In the genomic region with DNA sequence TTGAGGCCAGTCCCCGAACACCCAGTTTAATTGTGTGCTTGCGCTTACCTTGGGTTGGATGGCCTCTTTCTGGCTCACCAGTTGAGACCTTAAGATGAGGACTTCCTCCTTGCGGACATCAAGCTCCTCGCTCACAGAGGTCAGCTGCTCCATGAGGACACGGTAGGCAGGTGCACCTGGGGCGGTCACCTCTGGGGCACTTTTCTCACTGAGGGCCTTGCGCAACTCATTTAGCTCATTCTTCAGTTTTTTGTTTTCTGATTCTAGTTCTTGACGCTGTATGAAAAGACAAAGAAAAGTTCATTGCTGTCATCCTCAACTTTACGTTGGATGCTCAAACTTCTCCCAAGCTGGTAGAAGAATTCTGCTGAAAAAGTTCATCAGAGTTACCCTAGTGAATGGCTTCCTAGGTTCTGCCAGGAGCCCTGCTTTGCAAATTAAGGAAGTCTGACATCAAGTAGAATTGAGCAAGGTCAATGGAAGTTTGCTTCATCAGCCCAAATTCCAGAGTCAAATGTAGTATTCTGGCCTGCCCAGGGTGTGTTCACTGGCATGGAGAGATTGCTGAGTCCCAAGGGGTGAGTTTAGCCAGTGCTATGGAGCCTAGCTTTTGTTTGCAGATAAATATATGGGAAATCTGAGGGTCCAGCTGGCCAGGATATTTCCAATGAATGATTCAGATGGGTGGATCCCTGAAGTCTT, we compare ENCODE assay signal across 19 cellular contexts. TPM values are rescaled to one million over a fixed set of nuclear protein-coding genes. Genes with fewer than 3 reads are reported as not detected.
DNase-seq lines count a peak whose midpoint lies in the region; ATAC-seq and TF ChIP-seq lines count a peak whose summit lies in the region.
"Had no signal": no experiment of that assay in that cellular context is flagged by ENCODE, and none has a peak within 500 bp of the region (broad histone marks: within the 10 kb centered on the region; RNA-seq: fewer than 3 reads in every experiment).

No MANE protein-coding gene starts in this region.

- H3K9me3 ChIP-seq in right atrium auricular region (no peaks in the 10 kb centered on the region), adipocyte (ENCODE audit: control insufficient read depth, low read length) (no peaks in the 10 kb centered on the region), upper lobe of right lung (no peaks in the 10 kb centered on the region)
- H3K9me3 ChIP-seq: colonic mucosa, heart right ventricle, vagina had no signal

- ATAC-seq in left cardiac atrium, result peak; percentile 54 to 57
- peak; percentile 24 for ATAC-seq in left lobe of liver
- ATAC-seq in upper lobe of right lung, result peak; percentile 68
- ATAC-seq in HG02588 (IDR thresholded peaks at IDR 0.05; ENCODE audit: unreplicated experiment), result no peak
- ATAC-seq: Panc1 had no signal

- H3K4me1 ChIP-seq in right atrium auricular region, result peaks cover 0 to 4% of the 10 kb centered on the region in 2 donors
- H3K4me1 ChIP-seq in adipocyte (ENCODE audit: control insufficient read depth, insufficient read depth, low read length), result peaks cover 21% of the 10 kb centered on the region
- H3K4me1 ChIP-seq in upper lobe of right lung, result no peaks in the 10 kb centered on the region
- H3K4me1 ChIP-seq: colonic mucosa, vagina had no signal

- DNase-seq in left cardiac atrium (no peak), right atrium auricular region (ENCODE audit: low spot score) (no peak), adipocyte (ENCODE audit: low read depth) (peak; percentile 72), left lobe of liver (ENCODE audit: low spot score) (no peak), upper lobe of right lung (no peak), HuH-7 (ENCODE audit: low spot score) (no peak)
- DNase-seq in NK-92 treated with Interleukin-12 subunit alpha and Interleukin-12 subunit beta, amount 100 ng/mL, for 24 hours (lab: John Stamatoyannopoulos, UW), result no peak
- DNase-seq: activated CD4-positive, alpha-beta T cell treated with anti-CD3 and anti-CD28 coated beads for 48 hours; activated naive CD4-positive, alpha-beta T cell; CD8-positive, alpha-beta memory T cell; colonic mucosa; DND-41; heart right ventricle; NCI-H1092; NCI-H2081 treated with DMSO at 0.1 percent for 48 hours; NCI-H524 treated with DMSO at 0.1 percent for 48 hours had no signal

- peaks cover 28% of the 10 kb centered on the region for H3K36me3 ChIP-seq in right atrium auricular region
- H3K36me3 ChIP-seq in adipocyte (ENCODE audit: control insufficient read depth, insufficient read depth, low read length, severe bottlenecking), result peaks cover 14% of the 10 kb centered on the region
- peaks cover 13% of the 10 kb centered on the region for H3K36me3 ChIP-seq in upper lobe of right lung
- H3K36me3 ChIP-seq: colonic mucosa had no signal

- intact Hi-C loops in left cardiac atrium (cut with DNase I), result no loop called here
- intact Hi-C loops in upper lobe of right lung (cut with DNase I), result no loop called here

- H3K9ac ChIP-seq in adipocyte (ENCODE audit: low read length), result peak overlapping the region; percentile 57

- H3K27ac ChIP-seq in right atrium auricular region (peak overlapping the region in 1 of 2 donors; percentile 37), upper lobe of right lung (no peak overlapping the region)
- H3K27ac ChIP-seq: colonic mucosa, vagina had no signal

- no peak overlapping the region for H3K4me3 ChIP-seq in right atrium auricular region
- H3K4me3 ChIP-seq in adipocyte (ENCODE audit: low read length), result peak overlapping the region; percentile 13
- no peak overlapping the region for H3K4me3 ChIP-seq in upper lobe of right lung
- H3K4me3 ChIP-seq: colonic mucosa, heart right ventricle, vagina had no signal

- H3K27me3 ChIP-seq in right atrium auricular region, result no peaks in the 10 kb centered on the region
- no peaks in the 10 kb centered on the region for H3K27me3 ChIP-seq in adipocyte (replicated peaks; ENCODE audit: control insufficient read depth, insufficient read depth, low read length)
- no peaks in the 10 kb centered on the region for H3K27me3 ChIP-seq in upper lobe of right lung
- H3K27me3 ChIP-seq: colonic mucosa, heart right ventricle, vagina had no signal

- TF ChIP-seq CTCF in right atrium auricular region (IDR thresholded peaks at IDR 0.05), result no peak
- TF ChIP-seq CTCF in upper lobe of right lung (IDR thresholded peaks at IDR 0.05), result no peak

RNA-seq across cellular contexts. Expression of gene MYO5C, which starts 55.8 kb away (rescaled TPM):
- total RNA-seq in left cardiac atrium (10 to 100 TPM in 1 of 2 donors, 1 to 10 TPM in 1; 8.2 to 17.1 TPM), right atrium auricular region (1 to 10 TPM; 2.0 to 5.3 TPM), left lobe of liver (6.3 TPM), upper lobe of right lung (80.0 TPM)
